16 cellular contexts compared by ENCODE assay signal in the genomic region with DNA sequence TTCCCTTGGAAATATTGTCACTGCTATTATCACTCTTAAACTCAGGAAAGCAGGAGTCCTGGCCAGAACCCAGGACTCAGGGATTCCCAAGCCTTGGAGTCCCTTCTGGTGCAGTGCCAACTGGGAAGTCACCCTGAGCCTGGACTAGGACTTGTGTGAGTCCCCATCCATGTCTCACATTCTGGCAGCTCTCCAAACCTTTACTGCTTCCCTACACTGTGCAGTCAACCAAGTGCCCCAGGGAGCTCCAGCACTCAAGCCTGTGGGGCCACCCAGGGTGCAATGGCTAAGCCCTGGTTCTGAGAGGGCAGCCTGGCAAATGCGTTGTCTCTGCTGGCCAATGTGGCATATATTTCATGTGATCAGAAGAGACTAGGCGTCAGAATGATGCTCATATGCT.
A peak's percentile ranks its signal among the peaks of the same experiment; 100 is the strongest.
DNase-seq lines count a peak whose midpoint lies in the region; ATAC-seq and TF ChIP-seq lines count a peak whose summit lies in the region.
"Had no signal": no experiment of that assay in that cellular context is flagged by ENCODE, and none has a peak within 500 bp of the region (broad histone marks: within the 10 kb centered on the region; RNA-seq: fewer than 3 reads in every experiment).

No MANE protein-coding gene starts in this region.

- no peaks in the 10 kb centered on the region for H3K9me3 ChIP-seq in mammary epithelial cell (replicated peaks; ENCODE audit: insufficient read depth, low read length)
- no peaks in the 10 kb centered on the region for H3K9me3 ChIP-seq in SJSA1 (replicated peaks)
- H3K9me3 ChIP-seq: esophagus muscularis mucosa, vagina had no signal

- H3K36me3 ChIP-seq in mammary epithelial cell (ENCODE audit: insufficient read depth, low read length) (no peaks in the 10 kb centered on the region), SJSA1 (no peaks in the 10 kb centered on the region)
- H3K36me3 ChIP-seq: esophagus muscularis mucosa, vagina had no signal

- H3K4me3 ChIP-seq in mammary epithelial cell (replicated peaks in 1 of 3; ENCODE audit: insufficient read depth in 1 of 3, low read depth in 2 of 3, low read length in 3 of 3): no peak overlapping the region
- no peak overlapping the region for H3K4me3 ChIP-seq in SJSA1
- H3K4me3 ChIP-seq: esophagus muscularis mucosa, vagina had no signal

- H3K9me3 Mint-ChIP-seq in MCF 10A (ENCODE audit: unreplicated experiment) (peaks cover 11% of the 10 kb centered on the region), HFFc6 (no peaks in the 10 kb centered on the region), T-cell (peaks cover 2 to 4% (median 4%) of the 10 kb centered on the region in 3 donors)
- H3K9me3 Mint-ChIP-seq: activated CD8-positive, alpha-beta T cell treated with anti-CD3 and anti-CD28 coated beads for 36 hours had no signal

- H3K79me2 ChIP-seq in mammary epithelial cell (ENCODE audit: insufficient read depth, low read length): no peaks in the 10 kb centered on the region

- POLR2A ChIA-PET in MCF 10A (lab: Yijun Ruan, JAX): interaction anchor here (1.2 kb wide), 1 partner anchor 15 kb away, joined by 4 read pairs; no protein-coding TSS in a partner anchor
- POLR2A ChIA-PET in T-cell (lab: Charles Lee): no interaction called here

- H3K27me3 Mint-ChIP-seq in MCF 10A (ENCODE audit: insufficient read depth, unreplicated experiment) (peaks cover 11% of the 10 kb centered on the region), HFFc6 (ENCODE audit: insufficient read depth) (peaks cover 8% of the 10 kb centered on the region), T-cell (peaks cover 25 to 33% of the 10 kb centered on the region in 2 donors)

- H3K4me1 Mint-ChIP-seq in MCF 10A (ENCODE audit: insufficient read depth, unreplicated experiment) (peaks cover 7% of the 10 kb centered on the region), HFFc6 (ENCODE audit: low read depth) (no peaks in the 10 kb centered on the region), T-cell (no peaks in the 10 kb centered on the region)

- no peak overlapping the region for H3K9ac ChIP-seq in mammary epithelial cell (ENCODE audit: insufficient read depth, low read length)

- H3K27me3 ChIP-seq in mammary epithelial cell (ENCODE audit: insufficient read depth, low read length): peaks cover 3% of the 10 kb centered on the region
- no peaks in the 10 kb centered on the region for H3K27me3 ChIP-seq in SJSA1 (replicated peaks)
- H3K27me3 ChIP-seq: esophagus muscularis mucosa, vagina had no signal

- no peaks in the 10 kb centered on the region for H4K20me1 ChIP-seq in mammary epithelial cell (ENCODE audit: insufficient read depth, low read length)

- CTCF ChIA-PET in MCF 10A (lab: Yijun Ruan, JAX) (no interaction called here), mammary epithelial cell (lab: Charles Lee; ENCODE audit: low non-redundant PET) (no interaction called here), T-cell (lab: Charles Lee) (interaction anchor here in 1 of 2 donors (0.5 kb wide), 1 partner anchor 80 kb away, joined by 3 read pairs; no protein-coding TSS in a partner anchor)

- DNase-seq in MCF 10A (ENCODE audit: unreplicated experiment) (peak; percentile 20), mammary epithelial cell (no peak), NCI-H2029 treated with DMSO at 0.1 percent for 48 hours (lab: John Stamatoyannopoulos, UW) (peak; percentile 73), SJSA1 (ENCODE audit: low read depth in 1 of 2, low spot score in 2 of 2) (peak; percentile 54 to 84), HFFc6 (no peak), T-cell (no peak), activated T-cell treated with anti-CD3 and anti-CD28 coated beads for 4 hours (no peak)
- DNase-seq: activated CD8-positive, alpha-beta T cell treated with anti-CD3 and anti-CD28 coated beads for 36 hours; H7; head of caudate nucleus; mesendoderm; MM.1S had no signal

- no peak for ATAC-seq in T-cell (replicated peaks in 1 of 4)
- ATAC-seq in GM19324 (IDR thresholded peaks at IDR 0.05; ENCODE audit: low FRiP score, unreplicated experiment): no peak
- ATAC-seq: activated CD8-positive, alpha-beta T cell treated with anti-CD3 and anti-CD28 coated beads for 36 hours had no signal

- intact Hi-C loops in MCF 10A (cut with micrococcal nuclease): no loop called here
- intact Hi-C loops in mammary epithelial cell (cut with micrococcal nuclease): no loop called here

- H3K36me3 Mint-ChIP-seq in MCF 10A (ENCODE audit: insufficient read depth, unreplicated experiment) (no peaks in the 10 kb centered on the region), HFFc6 (ENCODE audit: low read depth) (no peaks in the 10 kb centered on the region), T-cell (no peaks in the 10 kb centered on the region)

- dilution Hi-C loops in mammary epithelial cell (cut with HindIII; ENCODE audit: low sequenced_read_pairs): no loop called here

- no TSS peak for BruUV-seq in MCF 10A (replicated peaks; lab: Mats Ljungman, UMichigan)
- BruUV-seq in mammary epithelial cell (replicated peaks; lab: Mats Ljungman, UMichigan): no TSS peak

- TF ChIP-seq CTCF in MCF 10A (IDR thresholded peaks at IDR 0.05; ENCODE audit: unreplicated experiment): no peak
- no peak for TF ChIP-seq CTCF in mammary epithelial cell (conservative IDR thresholded peaks at IDR 0.05 in 1 of 2, IDR thresholded peaks at IDR 0.05 in 1 of 2; ENCODE audit: extremely low read depth in 1 of 2, insufficient read depth in 1 of 2, low read depth in 1 of 2, low read length in 2 of 2)
- TF ChIP-seq CTCF in HFFc6 (IDR thresholded peaks at IDR 0.05): no peak

- H2AFZ ChIP-seq in mammary epithelial cell (ENCODE audit: low read depth, low read length): no peak overlapping the region

- 71% methylated on average over 2 of the region's 2 CpGs for WGBS in mammary epithelial cell (ENCODE audit: low coverage, missing lambda C conversion rate)

- H3K4me1 ChIP-seq in mammary epithelial cell (ENCODE audit: insufficient read depth, low read length) (no peaks in the 10 kb centered on the region), SJSA1 (replicated peaks) (peaks cover 11% of the 10 kb centered on the region)
- H3K4me1 ChIP-seq: esophagus muscularis mucosa had no signal

- no peak overlapping the region for H3K27ac ChIP-seq in mammary epithelial cell (ENCODE audit: insufficient read depth, low read depth, low read length)
- H3K27ac ChIP-seq in SJSA1: no peak overlapping the region
- H3K27ac ChIP-seq: esophagus muscularis mucosa, vagina had no signal

- H3K4me3 Mint-ChIP-seq in MCF 10A (ENCODE audit: unreplicated experiment): no peak overlapping the region
- no peak overlapping the region for H3K4me3 Mint-ChIP-seq in HFFc6
- H3K4me3 Mint-ChIP-seq in T-cell: no peak overlapping the region
- H3K4me3 Mint-ChIP-seq: activated CD8-positive, alpha-beta T cell treated with anti-CD3 and anti-CD28 coated beads for 36 hours; neural crest cell had no signal

- no peak overlapping the region for H3K4me2 ChIP-seq in mammary epithelial cell (ENCODE audit: insufficient read depth, low read depth, low read length)

- in situ Hi-C loops in mammary epithelial cell (cut with MboI; ENCODE audit: low sequenced_read_pairs in 2 of 2): no loop called here

- no peak overlapping the region for H3K27ac Mint-ChIP-seq in MCF 10A (ENCODE audit: low read depth, unreplicated experiment)
- H3K27ac Mint-ChIP-seq in HFFc6: no peak overlapping the region
- H3K27ac Mint-ChIP-seq in T-cell: no peak overlapping the region
- H3K27ac Mint-ChIP-seq: activated CD8-positive, alpha-beta T cell treated with anti-CD3 and anti-CD28 coated beads for 36 hours had no signal

Comparison
In these comparisons a context has a peak if more than half of its experiments do, and no peak if none do; other contexts are left out.
1. DNase-seq: peak in MCF 10A (single experiment), NCI-H2029 treated with DMSO at 0.1 percent for 48 hours (single experiment) and SJSA1 (2 of 2); none in mammary epithelial cell (single experiment), HFFc6 (single experiment), T-cell (0 of 34) and activated T-cell treated with anti-CD3 and anti-CD28 coated beads for 4 hours (single experiment).